ENCODE assay signal across 8 cellular contexts in genomic region chr2:133844214-133844892, GRCh38.
DNase-seq lines count a peak whose midpoint lies in the region; ATAC-seq and TF ChIP-seq lines count a peak whose summit lies in the region.

No MANE protein-coding gene starts in this region.

- ATAC-seq in CD8-positive, alpha-beta T cell, result no peak
- ATAC-seq in GM19397 (IDR thresholded peaks at IDR 0.05; ENCODE audit: unreplicated experiment), result peak; percentile 85

- no peaks in the 10 kb centered on the region for H3K27me3 ChIP-seq in CD8-positive, alpha-beta T cell (ENCODE audit: insufficient read depth, low read length)

- no peak overlapping the region for H3K4me3 ChIP-seq in CD8-positive, alpha-beta T cell (ENCODE audit: low read depth, low read length)

- H3K27me3 Mint-ChIP-seq in CD8-positive, alpha-beta T cell (ENCODE audit: low read depth), result peaks cover 7% of the 10 kb centered on the region
- H3K27me3 Mint-ChIP-seq in osteocyte (ENCODE audit: unreplicated experiment), result peaks cover 11% of the 10 kb centered on the region
- peaks cover 22% of the 10 kb centered on the region for H3K27me3 Mint-ChIP-seq in type B pancreatic cell

- intact Hi-C loops in CD8-positive, alpha-beta T cell (cut with DNase I, micrococcal nuclease), result loop anchor here (2.0 to 10.0 kb wide), 3 partner anchors 1297 to 1980 kb away; no protein-coding TSS in a partner anchor

- no peaks in the 10 kb centered on the region for H3K9me3 ChIP-seq in CD8-positive, alpha-beta T cell (ENCODE audit: low read length)

- no peak overlapping the region for H3K27ac Mint-ChIP-seq in CD8-positive, alpha-beta T cell
- no peak overlapping the region for H3K27ac Mint-ChIP-seq in osteocyte (ENCODE audit: unreplicated experiment)
- no peak overlapping the region for H3K27ac Mint-ChIP-seq in type B pancreatic cell

- no peaks in the 10 kb centered on the region for H3K9me3 Mint-ChIP-seq in CD8-positive, alpha-beta T cell
- H3K9me3 Mint-ChIP-seq in osteocyte (ENCODE audit: unreplicated experiment), result no peaks in the 10 kb centered on the region
- no peaks in the 10 kb centered on the region for H3K9me3 Mint-ChIP-seq in type B pancreatic cell

- CTCF ChIA-PET in CD8-positive, alpha-beta T cell (lab: Charles Lee), result interaction anchor here (0.8 to 2.3 kb wide), 17 partner anchors 9 to 1569 kb away, joined by 3 to 13 read pairs (median 4); no protein-coding TSS in a partner anchor

- H3K36me3 Mint-ChIP-seq in CD8-positive, alpha-beta T cell, result no peaks in the 10 kb centered on the region
- no peaks in the 10 kb centered on the region for H3K36me3 Mint-ChIP-seq in osteocyte (ENCODE audit: unreplicated experiment)
- no peaks in the 10 kb centered on the region for H3K36me3 Mint-ChIP-seq in type B pancreatic cell

- no peaks in the 10 kb centered on the region for H3K36me3 ChIP-seq in CD8-positive, alpha-beta T cell (ENCODE audit: insufficient read depth, low read length)

- no peak overlapping the region for H3K4me3 Mint-ChIP-seq in CD8-positive, alpha-beta T cell
- H3K4me3 Mint-ChIP-seq in osteocyte (ENCODE audit: unreplicated experiment) (no peak overlapping the region), type B pancreatic cell (no peak overlapping the region)

- DNase-seq in CD8-positive, alpha-beta T cell, result peak; percentile 9 to 67 (median 48)
- DNase-seq in HuH-7.5 (ENCODE audit: low spot score) (peak; percentile 71), RPMI7951 (ENCODE audit: low read depth) (peak; percentile 82), foreskin melanocyte (peak; percentile 51), osteocyte (ENCODE audit: extremely low spot score, unreplicated experiment) (peak; percentile 88), type B pancreatic cell (ENCODE audit: extremely low spot score, unreplicated experiment) (peak; percentile 76)
- peak; percentile 16 for DNase-seq in activated T-helper 1 cell treated with anti-CD3 and anti-CD28 coated beads, Interleukin-2, amount 50 U/mL, for 16 hours (ENCODE audit: low read depth in 1 of 2, low spot score in 1 of 2)

- H3K4me1 ChIP-seq in CD8-positive, alpha-beta T cell (ENCODE audit: insufficient read depth, low read length), result no peaks in the 10 kb centered on the region

- H3K27ac ChIP-seq in CD8-positive, alpha-beta T cell (ENCODE audit: low read depth, low read length), result no peak overlapping the region

- TF ChIP-seq CTCF in CD8-positive, alpha-beta T cell (IDR thresholded peaks at IDR 0.05), result peak; percentile 86
- TF ChIP-seq CTCF in osteocyte (IDR thresholded peaks at IDR 0.05) (peak; percentile 94), type B pancreatic cell (conservative IDR thresholded peaks at IDR 0.05) (peak; percentile 94)

- H3K4me1 Mint-ChIP-seq in CD8-positive, alpha-beta T cell (ENCODE audit: low read depth), result peaks cover 4% of the 10 kb centered on the region
- peaks cover 33% of the 10 kb centered on the region for H3K4me1 Mint-ChIP-seq in osteocyte (ENCODE audit: unreplicated experiment)
- peaks cover 16% of the 10 kb centered on the region for H3K4me1 Mint-ChIP-seq in type B pancreatic cell (ENCODE audit: unreplicated experiment)

- POLR2A ChIA-PET in CD8-positive, alpha-beta T cell (lab: Charles Lee), result no interaction called here

Comparison
In these comparisons a context has a peak if more than half of its experiments do, and no peak if none do; other contexts are left out.
1. DNase-seq: peak in every context shown above with its lines; median percentile 88 in osteocyte; 82 in RPMI7951; 76 in type B pancreatic cell; 71 in HuH-7.5; 51 in foreskin melanocyte; 48 in CD8-positive, alpha-beta T cell; 16 in activated T-helper 1 cell treated with anti-CD3 and anti-CD28 coated beads, Interleukin-2, amount 50 U/mL, for 16 hours.